In the genomic region with DNA sequence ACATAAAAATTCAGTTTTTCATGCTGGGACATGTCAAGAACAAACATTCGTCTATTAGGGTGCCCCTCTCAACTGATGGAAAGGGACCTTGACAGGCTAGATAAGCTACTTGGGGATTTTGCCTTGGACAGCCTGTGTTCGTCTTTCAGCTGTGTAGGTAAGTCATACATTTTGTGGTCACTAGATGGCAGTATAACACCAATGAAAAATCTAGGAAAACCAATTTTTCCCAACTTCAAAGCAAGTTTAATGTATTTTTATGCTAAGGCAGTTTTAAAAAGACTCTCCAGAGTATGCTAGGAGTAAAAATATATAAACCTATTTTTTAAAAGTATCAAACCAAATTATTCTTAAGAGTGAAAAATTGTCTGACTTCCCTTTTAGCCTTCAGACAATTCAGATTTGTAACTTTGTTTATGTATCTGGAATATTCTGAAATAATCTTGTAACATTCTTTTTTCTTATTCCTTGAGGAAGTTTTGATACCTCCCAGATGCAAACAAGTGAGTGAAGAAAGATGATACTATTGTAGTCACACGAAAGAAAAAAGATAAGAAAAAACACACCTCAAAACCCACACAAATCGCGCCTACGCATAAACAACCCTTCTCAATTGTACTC, we compare ENCODE assay signal across 8 cellular contexts.
DNase-seq lines count a peak whose midpoint lies in the region; ATAC-seq, FAIRE-seq and TF ChIP-seq lines count a peak whose summit lies in the region.

No MANE protein-coding gene starts in this region.

- TF ChIP-seq CTCF in AG04449 (IDR thresholded peaks at IDR 0.05; ENCODE audit: insufficient read depth, low read length, missing control alignments) (peak; percentile 33), GM12865 (IDR thresholded peaks at IDR 0.05; ENCODE audit: insufficient read depth, low read depth, low read length, missing control alignments) (peak; percentile 49), bronchial epithelial cell (IDR thresholded peaks at IDR 0.05; ENCODE audit: insufficient read depth, low read length, severe bottlenecking) (peak; percentile 43), kidney epithelial cell (IDR thresholded peaks at IDR 0.05; ENCODE audit: insufficient read depth, low read length, poor library complexity, severe bottlenecking) (peak; percentile 46), uterus (IDR thresholded peaks at IDR 0.05) (peak; percentile 59 to 72 (median 70))

- H3K27me3 ChIP-seq in bronchial epithelial cell (ENCODE audit: control insufficient read depth, insufficient read depth, low read length) (no peaks in the 10 kb centered on the region), kidney epithelial cell (ENCODE audit: control insufficient read depth, insufficient read depth, low read length) (no peaks in the 10 kb centered on the region), uterus (no peaks in the 10 kb centered on the region)

- H3K27ac ChIP-seq in uterus = no peak overlapping the region

- H3K4me3 ChIP-seq in AG04449 (ENCODE audit: low read depth, low read length) (no peak overlapping the region), GM12865 (ENCODE audit: low read depth, low read length) (no peak overlapping the region), bronchial epithelial cell (ENCODE audit: low read depth, low read length) (no peak overlapping the region), kidney epithelial cell (ENCODE audit: low read depth, low read length) (no peak overlapping the region), uterus (no peak overlapping the region)

- H3K36me3 ChIP-seq in bronchial epithelial cell (ENCODE audit: control insufficient read depth, insufficient read depth, low read length) (no peaks in the 10 kb centered on the region), kidney epithelial cell (ENCODE audit: control insufficient read depth, insufficient read depth, low read length) (no peaks in the 10 kb centered on the region), uterus (no peaks in the 10 kb centered on the region)

- no peaks in the 10 kb centered on the region for H3K9me3 ChIP-seq in uterus

- FAIRE-seq in bronchial epithelial cell (lab: Jason Lieb, UNC) = no peak

- TF ChIP-seq POLR2A in uterus (IDR thresholded peaks at IDR 0.05) = no peak

- intact Hi-C loops in uterus (cut with DNase I; ENCODE audit: low total_unique reads) = loop anchor here (5.0 kb wide), 1 partner anchor 555 kb away; no protein-coding TSS in a partner anchor

- ATAC-seq in HG02884 (IDR thresholded peaks at IDR 0.05; ENCODE audit: unreplicated experiment) = peak; percentile 57

- POLR2A ChIA-PET in AG04449 (lab: Yijun Ruan, JAX) = no interaction called here

- DNase-seq in AG04449 (ENCODE audit: low read depth, low spot score) (peak; percentile 3), GM12865 (ENCODE audit: low read depth) (peak; percentile 50), NCI-H82 (lab: John Stamatoyannopoulos, UW) (peak; percentile 66), bronchial epithelial cell (ENCODE audit: low read depth) (peak; percentile 67), kidney epithelial cell (ENCODE audit: low read depth) (no peak), uterus (no peak)
- no peak for DNase-seq in activated effector memory CD4-positive, alpha-beta T cell treated with anti-CD3 and anti-CD28 coated beads, Interleukin-2, amount 50 U/mL, for 16 hours

- CTCF ChIA-PET in AG04449 (lab: Yijun Ruan, JAX) = interaction anchor here (0.8 to 2.8 kb wide), 6 partner anchors 12 to 1057 kb away, joined by 3 to 20 read pairs (median 5); no protein-coding TSS in a partner anchor

- H3K4me1 ChIP-seq in uterus = no peaks in the 10 kb centered on the region

Comparison
In these comparisons a context has a peak if more than half of its experiments do, and no peak if none do; other contexts are left out.
1. DNase-seq: peak in AG04449 (single experiment), GM12865 (single experiment), NCI-H82 (single experiment) and bronchial epithelial cell (single experiment); none in kidney epithelial cell (single experiment), uterus (0 of 2) and activated effector memory CD4-positive, alpha-beta T cell treated with anti-CD3 and anti-CD28 coated beads, Interleukin-2, amount 50 U/mL, for 16 hours (single experiment).
2. Peak in every context shown above with its lines, with median percentiles within 50 percentile points of each other: CTCF ChIP-seq.